Comparison of ENCODE assay signal across 30 cellular contexts in the genomic region with DNA sequence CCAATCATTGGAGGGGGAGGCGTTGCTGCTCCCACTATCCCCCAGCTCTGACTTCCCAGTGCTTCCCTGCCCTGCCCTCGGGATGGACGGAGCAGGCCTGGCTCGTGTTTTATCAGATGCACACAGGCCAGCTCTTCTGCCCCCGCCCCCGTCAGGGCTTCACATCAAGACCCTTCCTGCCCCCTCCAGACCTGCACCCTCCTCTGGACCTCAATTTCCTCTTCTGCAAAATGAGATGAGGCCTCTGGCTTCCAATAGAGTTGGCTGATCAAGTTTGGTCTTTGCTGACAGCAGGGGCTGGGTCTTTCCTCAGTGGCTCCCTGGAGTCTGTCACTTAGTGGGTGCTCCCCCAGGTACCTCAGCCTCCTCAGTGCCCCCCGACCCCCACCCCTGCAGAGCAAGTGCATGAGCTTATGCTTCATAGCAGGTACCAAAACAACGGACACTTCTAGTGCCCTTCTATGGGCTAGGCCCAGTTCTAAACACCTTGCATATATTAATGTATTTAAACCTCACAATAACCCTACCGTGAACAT. TPM values are rescaled to one million over a fixed set of nuclear protein-coding genes. Genes with fewer than 3 reads are reported as not detected.
A peak's percentile ranks its signal among the peaks of the same experiment; 100 is the strongest.
DNase-seq lines count a peak whose midpoint lies in the region; ATAC-seq, FAIRE-seq and TF ChIP-seq lines count a peak whose summit lies in the region.
"Had no signal": no experiment of that assay in that cellular context is flagged by ENCODE, and none has a peak within 500 bp of the region (broad histone marks: within the 10 kb centered on the region; RNA-seq: fewer than 3 reads in every experiment).

No MANE protein-coding gene starts in this region.

- H3K36me3 ChIP-seq in heart right ventricle (no peaks in the 10 kb centered on the region), neural progenitor cell (no peaks in the 10 kb centered on the region), vagina (no peaks in the 10 kb centered on the region)

- no peaks in the 10 kb centered on the region for H3K9me3 ChIP-seq in heart right ventricle
- no peaks in the 10 kb centered on the region for H3K9me3 ChIP-seq in neural progenitor cell (ENCODE audit: low read depth)
- no peaks in the 10 kb centered on the region for H3K9me3 ChIP-seq in vagina

- H3K9ac ChIP-seq in neural progenitor cell, result no peak overlapping the region

- WGBS in heart right ventricle, 2 donors, result 74 to 75% methylated on average over 9 of the region's 9 CpGs

- H3K27ac Mint-ChIP-seq in neural progenitor cell, result peak overlapping the region; percentile 78
- H3K27ac Mint-ChIP-seq: memory B cell; naive thymus-derived CD4-positive, alpha-beta T cell had no signal

- H3K9me3 Mint-ChIP-seq in neural progenitor cell, result no peaks in the 10 kb centered on the region
- H3K9me3 Mint-ChIP-seq: memory B cell; naive thymus-derived CD4-positive, alpha-beta T cell had no signal

- H3K27me3 Mint-ChIP-seq in neural progenitor cell (ENCODE audit: insufficient read depth, low read depth), result peaks cover 18% of the 10 kb centered on the region

- H3K27ac ChIP-seq in heart right ventricle, result peak overlapping the region in 7 of 10 donors; percentile 8 to 98 (median 79)
- H3K27ac ChIP-seq in neural progenitor cell, result no peak overlapping the region
- peak overlapping the region; percentile 71 for H3K27ac ChIP-seq in vagina
- H3K27ac ChIP-seq: RWPE1 had no signal

- intact Hi-C loops in Right ventricle myocardium inferior (cut with DNase I), result no loop called here
- intact Hi-C loops in left cardiac atrium (cut with DNase I), result no loop called here
- intact Hi-C loops in heart right ventricle (cut with DNase I), result loop anchor here in 2 of 10 donors (5.0 kb wide), 2 partner anchors 111 to 121 kb away; no protein-coding TSS in a partner anchor
- intact Hi-C loops in vagina (cut with DNase I), result loop anchor here (5.0 kb wide), 1 partner anchor 121 kb away; no protein-coding TSS in a partner anchor

- no peak for ATAC-seq in Right ventricle myocardium inferior
- no peak for ATAC-seq in left cardiac atrium
- no peak for ATAC-seq in heart right ventricle
- ATAC-seq: naive thymus-derived CD4-positive, alpha-beta T cell had no signal

- H3K4me1 Mint-ChIP-seq in neural progenitor cell, result peaks cover 16% of the 10 kb centered on the region

- H3K4me3 ChIP-seq in heart right ventricle (no peak overlapping the region), neural progenitor cell (no peak overlapping the region), vagina (no peak overlapping the region)

- no peaks in the 10 kb centered on the region for H3K27me3 ChIP-seq in heart right ventricle
- H3K27me3 ChIP-seq in neural progenitor cell, result peaks cover 5% of the 10 kb centered on the region
- H3K27me3 ChIP-seq in vagina, result no peaks in the 10 kb centered on the region

- H3K4me2 ChIP-seq in neural progenitor cell, result no peak overlapping the region

- H3F3A ChIP-seq in neural progenitor cell (ENCODE audit: low read depth), result peaks cover 11% of the 10 kb centered on the region

- no peak for TF ChIP-seq POLR2A in vagina (IDR thresholded peaks at IDR 0.05)

- H3K79me2 ChIP-seq in neural progenitor cell (ENCODE audit: low read depth), result no peaks in the 10 kb centered on the region

- H2AFZ ChIP-seq in neural progenitor cell (replicated peaks), result no peak overlapping the region

- DNase-seq in Right ventricle myocardium inferior (ENCODE audit: missing footprints) (peak; percentile 62), left cardiac atrium (no peak), heart right ventricle (peak in 1 of 2 donors; percentile 12), neural progenitor cell (ENCODE audit: low spot score) (no peak), vagina (ENCODE audit: extremely low spot score in 2 of 2) (no peak), NCI-H187 treated with DMSO at 0.1 percent for 48 hours (lab: John Stamatoyannopoulos, UW) (no peak), HTR-8/SVneo (ENCODE audit: insufficient read length, low spot score) (no peak), cerebellar nuclear complex (lab: John Stamatoyannopoulos, UW) (no peak)
- DNase-seq: 8988T; activated CD4-positive, alpha-beta T cell treated with anti-CD3 and anti-CD28 coated beads, Interleukin-2, amount 50 U/mL, for 48 hours; activated CD4-positive, CD25-positive, alpha-beta regulatory T cell; activated CD8-positive, alpha-beta memory T cell treated with anti-CD3 and anti-CD28 coated beads, Interleukin-2, amount 50 U/mL, for 4 hours; activated naive CD4-positive, alpha-beta T cell treated with anti-CD3 and anti-CD28 coated beads, Interleukin-2, amount 50 U/mL, for 16 hours; amygdala; dermis blood vessel endothelial cell; kidney glomerular epithelial cell; naive thymus-derived CD4-positive, alpha-beta T cell; NCI-H1048; NCI-H1930; NCI-H2227 treated with DMSO at 0.1 percent for 48 hours; occipital lobe; retina; stimulated activated CD4-positive, alpha-beta T cell treated with anti-CD3 and anti-CD28 coated beads, Interleukin-12 subunit alpha, Interleukin-12 subunit beta, amount 100 ng/mL, for 4 hours; stimulated activated CD4-positive, alpha-beta T cell treated with anti-CD3 and anti-CD28 coated beads, Interleukin-4, amount 100 ng/mL, for 4 hours; stimulated activated naive CD4-positive, alpha-beta T cell; T1000 had no signal

- no peak for FAIRE-seq in HTR-8/SVneo (lab: Jason Lieb, UNC)
- FAIRE-seq: bronchial epithelial cell, G401.6 had no signal

- no peak overlapping the region for H3K4me3 Mint-ChIP-seq in neural progenitor cell
- H3K4me3 Mint-ChIP-seq: memory B cell; naive thymus-derived CD4-positive, alpha-beta T cell had no signal

- H3K36me3 Mint-ChIP-seq in neural progenitor cell, result no peaks in the 10 kb centered on the region
- H3K36me3 Mint-ChIP-seq: memory B cell; naive thymus-derived CD4-positive, alpha-beta T cell had no signal

- no peaks in the 10 kb centered on the region for H4K20me1 ChIP-seq in neural progenitor cell (ENCODE audit: low read depth)

- TF ChIP-seq CTCF in heart right ventricle (IDR thresholded peaks at IDR 0.05), result no peak
- no peak for TF ChIP-seq CTCF in neural progenitor cell (IDR thresholded peaks at IDR 0.05)
- no peak for TF ChIP-seq CTCF in vagina (IDR thresholded peaks at IDR 0.05)

- H3K4me1 ChIP-seq in heart right ventricle (peaks cover 29 to 100% (median 89%) of the 10 kb centered on the region in 9 donors), neural progenitor cell (peaks cover 5% of the 10 kb centered on the region), vagina (peaks cover 57% of the 10 kb centered on the region)

RNA-seq across cellular contexts. Expression of gene PLXND1, which starts 6.8 kb away (rescaled TPM):
- 66.3 TPM for total RNA-seq in Right ventricle myocardium inferior
- total RNA-seq in left cardiac atrium, result 100 to 1,000 TPM; 106 to 112 TPM
- total RNA-seq in heart right ventricle, result 100 to 1,000 TPM in 1 of 10 donors, 10 to 100 TPM in 9; 40.9 to 106 (median 62.8) TPM
- polyA plus RNA-seq in heart right ventricle, result 100 to 1,000 TPM in 1 of 2 donors, 10 to 100 TPM in 1; 71.2 to 169 TPM
- total RNA-seq in neural progenitor cell (ENCODE audit: low replicate concordance), result 9.0 and 12.9 TPM in 2 replicates
- 96.5 TPM for total RNA-seq in vagina
